ENCODE assay signal across 19 cellular contexts in the genomic region with DNA sequence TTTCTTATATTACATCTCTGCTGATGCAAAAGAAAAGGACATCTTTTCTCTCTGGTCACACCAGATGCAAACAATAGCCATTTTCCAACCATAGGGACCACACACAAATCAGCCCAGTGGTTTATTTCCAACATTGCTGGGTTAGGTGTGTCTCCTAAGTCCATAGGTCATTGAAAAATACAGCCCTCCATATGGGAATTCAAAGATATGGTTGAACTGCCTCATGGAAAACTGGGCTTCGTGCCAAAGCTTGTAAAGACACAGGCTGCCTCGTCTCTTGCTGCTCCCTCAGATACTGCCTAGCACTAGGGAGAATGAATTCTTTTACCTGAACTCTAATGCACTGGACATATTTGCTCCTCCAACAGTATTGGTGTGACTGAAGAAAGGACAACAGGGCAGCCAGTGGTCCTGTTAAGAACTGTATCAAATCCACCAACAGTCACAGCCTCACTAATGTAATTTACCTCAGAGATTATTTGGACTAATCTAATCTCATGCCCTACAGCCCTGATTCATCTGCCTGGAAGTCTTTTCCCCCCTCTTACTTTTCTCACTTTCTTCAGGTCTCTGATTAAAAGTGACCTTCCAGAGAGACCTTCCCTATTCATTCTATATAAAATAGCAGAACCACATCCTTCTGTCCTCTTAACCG. TPM values are rescaled to one million over a fixed set of nuclear protein-coding genes. Genes with fewer than 3 reads are reported as not detected.
DNase-seq lines count a peak whose midpoint lies in the region; TF ChIP-seq lines count a peak whose summit lies in the region.
"Had no signal": no experiment of that assay in that cellular context is flagged by ENCODE, and none has a peak within 500 bp of the region (broad histone marks: within the 10 kb centered on the region; RNA-seq: fewer than 3 reads in every experiment).

No MANE protein-coding gene starts in this region.

- DNase-seq in EH (ENCODE audit: low read depth) (peak; percentile 30), LNCaP clone FGC (ENCODE audit: low read depth) (peak; percentile 17), PC-9 (no peak), fibroblast of villous mesenchyme (ENCODE audit: low read depth) (peak; percentile 80), glomerular visceral epithelial cell (ENCODE audit: extremely low spot score) (no peak), NOMO-1 (lab: John Stamatoyannopoulos, UW; ENCODE audit: unreplicated experiment in 2 of 2) (no peak), HPDE6-E6E7 (ENCODE audit: extremely low spot score) (no peak)
- DNase-seq in central memory CD4-positive, alpha-beta T cell, result no peak
- DNase-seq: activated effector memory CD4-positive, alpha-beta T cell treated with Interleukin-2 at 50 U/mL for 16 hours; AML-193; anterior cingulate cortex; cortex of kidney; left ventricle myocardium superior; naive B cell; stimulated activated CD4-positive, alpha-beta T cell treated with anti-CD3 and anti-CD28 coated beads, Interleukin-12 subunit alpha, Interleukin-12 subunit beta, amount 100 ng/mL, for 4 hours; stimulated activated naive CD8-positive, alpha-beta T cell treated with anti-CD3 and anti-CD28 coated beads, Interleukin-15, amount 100 ng/mL, for 72 hours; uterus had no signal

- no peaks in the 10 kb centered on the region; the same call in 1 of the 2 replicates for H3K9me2 ChIP-seq in PC-9 (ENCODE audit: insufficient read depth)

- H3K4me1 ChIP-seq in PC-9 (replicated peaks; ENCODE audit: insufficient read depth), result 0 out of 2 replicates have a peak, but pooled peaks cover 6% of the 10 kb centered on the region
- H3K4me1 ChIP-seq: esophagus muscularis mucosa, uterus had no signal

- no peaks in the 10 kb centered on the region for H4K20me1 ChIP-seq in PC-9 (ENCODE audit: insufficient read depth)

- no peak overlapping the region for H3K27ac ChIP-seq in PC-9
- H3K27ac ChIP-seq: esophagus muscularis mucosa, uterus, VCaP had no signal

- TF ChIP-seq CTCF in LNCaP clone FGC (IDR thresholded peaks at IDR 0.05; ENCODE audit: control insufficient read depth, extremely low read depth, insufficient read depth), result no peak
- TF ChIP-seq CTCF in PC-9 (conservative IDR thresholded peaks at IDR 0.05), result no peak
- TF ChIP-seq CTCF in fibroblast of villous mesenchyme (IDR thresholded peaks at IDR 0.05; ENCODE audit: insufficient read depth, low read depth, low read length), result no peak

- BruUV-seq in PC-9 (replicated peaks; lab: Mats Ljungman, UMichigan), result no TSS peak

- intact Hi-C loops in PC-9 (cut with micrococcal nuclease; ENCODE audit: unreplicated experiment), result no loop called here

- no peak overlapping the region for H3K4me2 ChIP-seq in PC-9

- H3K4me3 ChIP-seq in LNCaP clone FGC (ENCODE audit: low read depth, low read length) (no peak overlapping the region), PC-9 (no peak overlapping the region), fibroblast of villous mesenchyme (ENCODE audit: low read depth, low read length) (no peak overlapping the region)
- H3K4me3 ChIP-seq: esophagus muscularis mucosa, uterus had no signal

- peak overlapping the region; percentile 62; the same call in 1 of the 2 replicates for H2AFZ ChIP-seq in PC-9

- H3K9me3 ChIP-seq in PC-9 (ENCODE audit: insufficient read depth, low read depth), result no peaks in the 10 kb centered on the region
- H3K9me3 ChIP-seq: esophagus muscularis mucosa, uterus had no signal

- H3K36me3 ChIP-seq in PC-9 (ENCODE audit: low read depth), result no peaks in the 10 kb centered on the region
- H3K36me3 ChIP-seq: esophagus muscularis mucosa, uterus had no signal

- POLR2A ChIA-PET in PC-9 (lab: Charles Lee; ENCODE audit: unreplicated experiment), result no interaction called here

- CTCF ChIA-PET in PC-9 (lab: Charles Lee), result no interaction called here

- H3F3A ChIP-seq in PC-9 (ENCODE audit: insufficient read depth, low read depth), result no peaks in the 10 kb centered on the region

- H3K27me3 ChIP-seq in PC-9 (ENCODE audit: insufficient read depth, low read depth), result no peaks in the 10 kb centered on the region
- H3K27me3 ChIP-seq: esophagus muscularis mucosa, uterus had no signal

- no peaks in the 10 kb centered on the region for H3K79me2 ChIP-seq in PC-9 (ENCODE audit: low read depth)

RNA-seq across cellular contexts. Expression of gene TBC1D32, which starts 48.3 kb away (rescaled TPM):
- total RNA-seq in PC-9 (2021) (12.0 and 14.0 TPM in 2 replicates), fibroblast of villous mesenchyme (16.1 and 21.2 TPM in 2 replicates)

RNA-seq across cellular contexts. Expression of gene GJA1, which starts 52.9 kb away (rescaled TPM):
- total RNA-seq in PC-9 (2021) (0.20 TPM in 1 of 2 replicates, not detected in the other), fibroblast of villous mesenchyme (512 and 834 TPM in 2 replicates)

Comparison
In these comparisons a context has a peak if more than half of its experiments do, and no peak if none do; other contexts are left out.
1. DNase-seq: peak in EH (single experiment), LNCaP clone FGC (single experiment) and fibroblast of villous mesenchyme (single experiment); none in PC-9 (0 of 2), glomerular visceral epithelial cell (single experiment), NOMO-1 (0 of 2), central memory CD4-positive, alpha-beta T cell (single experiment) and HPDE6-E6E7 (single experiment).
2. RNA of gene GJA1, which starts 52.9 kb away (total RNA-seq): 512 to 834 TPM in fibroblast of villous mesenchyme; 0.20 TPM in PC-9; every median in the first group is over 100 times any median in the second.